27 cellular contexts compared by ENCODE assay signal in genomic region chr5:62608529-62609511, GRCh38.
"Had no signal": no experiment of that assay in that cellular context is flagged by ENCODE, and none has a peak within 500 bp of the region (broad histone marks: within the 10 kb centered on the region; RNA-seq: fewer than 3 reads in every experiment).

No MANE protein-coding gene starts in this region.

- H3K9me3 Mint-ChIP-seq: activated B cell treated with CpG ODN at 0.5 μM for 24 hours; activated CD4-positive, alpha-beta memory T cell treated with anti-CD3 and anti-CD28 coated beads for 36 hours; activated naive CD8-positive, alpha-beta T cell treated with anti-CD3 and anti-CD28 coated beads, Interleukin-2, amount 50 U/mL, for 24 hours; dendritic cell treated with granulocyte-macrophage colony-stimulating factor and Interleukin-4, amounts not matched to agents 40 ng/mL and 50 ng/mL, for 4 days; mesothelial cell of epicardium; naive thymus-derived CD8-positive, alpha-beta T cell; T-helper 1 cell treated with Interleukin-12 subunit alpha and Interleukin-12 subunit beta and Interleukin-4 antibody, amounts not matched to agents 30 μg/mL and 1 μg/mL, for 36 hours had no signal

- ATAC-seq: activated CD4-positive, alpha-beta T cell treated with anti-CD3 and anti-CD28 coated beads for 36 hours; activated CD8-positive, alpha-beta memory T cell treated with anti-CD3 and anti-CD28 coated beads, Interleukin-2, amount 10 ng/mL, durations not matched to agents 7 days and 5 days; activated naive CD8-positive, alpha-beta T cell treated with anti-CD3 and anti-CD28 coated beads, Interleukin-2, amount 50 U/mL, for 24 hours; naive thymus-derived CD8-positive, alpha-beta T cell had no signal

- H3K27ac Mint-ChIP-seq: activated B cell treated with CpG ODN at 0.5 μM for 24 hours; activated CD4-positive, alpha-beta memory T cell treated with anti-CD3 and anti-CD28 coated beads for 36 hours; activated CD4-positive, alpha-beta T cell treated with anti-CD3 and anti-CD28 coated beads for 36 hours; activated CD8-positive, alpha-beta memory T cell treated with anti-CD3 and anti-CD28 coated beads, Interleukin-2, amount 10 ng/mL, durations not matched to agents 7 days and 5 days; activated naive CD4-positive, alpha-beta T cell treated with anti-CD3 and anti-CD28 coated beads, Interleukin-2, amount 10 ng/mL, durations not matched to agents 7 days and 5 days; activated naive CD8-positive, alpha-beta T cell treated with anti-CD3 and anti-CD28 coated beads, Interleukin-2, amount 50 U/mL, for 24 hours; dendritic cell treated with granulocyte-macrophage colony-stimulating factor and Interleukin-4, amounts not matched to agents 40 ng/mL and 50 ng/mL, for 4 days; mesothelial cell of epicardium; progenitor cell of endocrine pancreas; T-helper 1 cell treated with Interleukin-12 subunit alpha and Interleukin-12 subunit beta and Interleukin-4 antibody, amounts not matched to agents 30 μg/mL and 1 μg/mL, for 36 hours had no signal

- H3K36me3 ChIP-seq: thoracic aorta had no signal

- H3K4me1 Mint-ChIP-seq: activated B cell treated with CpG ODN at 0.5 μM for 24 hours had no signal

- H3K4me3 Mint-ChIP-seq: activated B cell treated with CpG ODN at 0.5 μM for 24 hours; activated CD4-positive, alpha-beta memory T cell treated with anti-CD3 and anti-CD28 coated beads for 36 hours; activated CD4-positive, alpha-beta T cell treated with anti-CD3 and anti-CD28 coated beads for 36 hours; activated CD8-positive, alpha-beta memory T cell treated with anti-CD3 and anti-CD28 coated beads, Interleukin-2, amount 10 ng/mL, durations not matched to agents 7 days and 5 days; activated naive CD4-positive, alpha-beta T cell treated with anti-CD3 and anti-CD28 coated beads, Interleukin-2, amount 10 ng/mL, durations not matched to agents 7 days and 5 days; activated naive CD8-positive, alpha-beta T cell treated with anti-CD3 and anti-CD28 coated beads, Interleukin-2, amount 50 U/mL, for 24 hours; dendritic cell treated with granulocyte-macrophage colony-stimulating factor and Interleukin-4, amounts not matched to agents 40 ng/mL and 50 ng/mL, for 4 days; mesothelial cell of epicardium; naive thymus-derived CD8-positive, alpha-beta T cell; T-helper 1 cell treated with Interleukin-12 subunit alpha and Interleukin-12 subunit beta and Interleukin-4 antibody, amounts not matched to agents 30 μg/mL and 1 μg/mL, for 36 hours had no signal

- H3K27ac ChIP-seq: spleen, thoracic aorta, upper lobe of left lung had no signal

- H3K27me3 ChIP-seq: spleen, upper lobe of left lung had no signal

- FAIRE-seq: endometrium, keratinocyte had no signal

- H3K4me1 ChIP-seq: spleen, upper lobe of left lung had no signal

- H3K27me3 Mint-ChIP-seq: activated B cell treated with CpG ODN at 0.5 μM for 24 hours; activated CD4-positive, alpha-beta memory T cell treated with anti-CD3 and anti-CD28 coated beads for 36 hours; activated CD4-positive, alpha-beta T cell treated with anti-CD3 and anti-CD28 coated beads for 36 hours; activated CD8-positive, alpha-beta memory T cell treated with anti-CD3 and anti-CD28 coated beads, Interleukin-2, amount 10 ng/mL, durations not matched to agents 7 days and 5 days; activated naive CD4-positive, alpha-beta T cell treated with anti-CD3 and anti-CD28 coated beads, Interleukin-2, amount 10 ng/mL, durations not matched to agents 7 days and 5 days; activated naive CD8-positive, alpha-beta T cell treated with anti-CD3 and anti-CD28 coated beads, Interleukin-2, amount 50 U/mL, for 24 hours; dendritic cell treated with granulocyte-macrophage colony-stimulating factor and Interleukin-4, amounts not matched to agents 40 ng/mL and 50 ng/mL, for 4 days; naive thymus-derived CD8-positive, alpha-beta T cell; progenitor cell of endocrine pancreas had no signal

- H3K9me3 ChIP-seq: spleen, thoracic aorta, upper lobe of left lung had no signal

- DNase-seq: activated B cell treated with CpG ODN at 0.5 μM for 24 hours; activated CD4-positive, alpha-beta memory T cell treated with anti-CD3 and anti-CD28 coated beads for 36 hours; activated CD4-positive, alpha-beta T cell treated with anti-CD3 and anti-CD28 coated beads for 36 hours; activated CD8-positive, alpha-beta memory T cell treated with anti-CD3 and anti-CD28 coated beads, Interleukin-2, amount 10 ng/mL, durations not matched to agents 7 days and 5 days; activated effector memory CD4-positive, alpha-beta T cell treated with anti-CD3 and anti-CD28 coated beads, Interleukin-2, amount 50 U/mL, for 16 hours; activated naive CD4-positive, alpha-beta T cell treated with anti-CD3 and anti-CD28 coated beads, Interleukin-2, amount 10 ng/mL, durations not matched to agents 7 days and 5 days; activated naive CD8-positive, alpha-beta T cell treated with anti-CD3 and anti-CD28 coated beads, Interleukin-2, amount 50 U/mL, for 24 hours; activated T-cell treated with anti-CD3 and anti-CD28 coated beads for 4 hours; caudate nucleus; effector CD4-positive, alpha-beta T cell; erythroblast; foreskin melanocyte; naive thymus-derived CD8-positive, alpha-beta T cell; retina; spleen; stimulated activated CD4-positive, alpha-beta T cell treated with anti-CD3 and anti-CD28 coated beads, Interleukin-4, amount 100 ng/mL, for 1 hour; stimulated activated naive CD4-positive, alpha-beta T cell treated with Interleukin-2 at 50 U/mL for 16 hours; T1000; upper lobe of left lung had no signal

- H3K4me3 ChIP-seq: lung, spleen, thoracic aorta, upper lobe of left lung had no signal
